ENCODE assay signal across 22 cellular contexts in the genomic region with DNA sequence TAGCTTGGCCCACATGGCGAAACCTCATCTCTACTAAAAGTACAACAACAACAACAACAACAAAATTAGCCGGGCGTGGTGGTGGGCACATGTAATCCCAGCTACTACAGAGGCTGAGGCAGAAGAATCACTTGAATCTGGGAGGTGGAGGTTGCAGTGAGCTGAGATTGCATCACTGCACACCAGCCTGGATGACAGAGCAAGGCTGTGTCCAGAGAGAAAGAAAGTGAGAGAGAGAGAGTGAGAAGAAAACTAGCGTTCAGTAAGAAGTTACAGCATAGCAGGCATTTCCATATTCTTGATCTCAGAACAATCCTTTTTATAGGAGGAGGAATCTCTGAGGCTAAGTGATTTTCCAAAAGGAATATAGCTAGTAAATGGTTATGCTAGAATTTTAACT.
"Had no signal": no experiment of that assay in that cellular context is flagged by ENCODE, and none has a peak within 500 bp of the region (broad histone marks: within the 10 kb centered on the region; RNA-seq: fewer than 3 reads in every experiment).

No MANE protein-coding gene starts in this region.

- ATAC-seq: activated CD4-positive, CD25-positive, alpha-beta regulatory T cell treated with anti-CD3 and anti-CD28 coated beads, Interleukin-2, amount 50 U/mL, for 24 hours; activated CD8-positive, alpha-beta memory T cell treated with anti-CD3 and anti-CD28 coated beads, Interleukin-2, amount 10 ng/mL, durations not matched to agents 7 days and 5 days; activated CD8-positive, alpha-beta T cell treated with anti-CD3 and anti-CD28 coated beads for 36 hours; left lobe of liver; lower lobe of right lung; naive thymus-derived CD4-positive, alpha-beta T cell; stimulated activated naive B cell treated with anti-CD40 and anti-IgM and Interleukin-4, amounts not matched to agents 10 μg/mL and 1 μg/mL and 100 μg/mL, for 72 hours had no signal

- H3K27me3 ChIP-seq: neural progenitor cell, sigmoid colon, transverse colon had no signal

- H3K36me3 ChIP-seq: lower lobe of right lung, neural progenitor cell, sigmoid colon, transverse colon had no signal

- H3K9me3 ChIP-seq: lower lobe of right lung, sigmoid colon, transverse colon had no signal

- DNase-seq: activated CD4-positive, alpha-beta T cell treated with anti-CD3 and anti-CD28 coated beads, Interleukin-2, amount 10 ng/mL, durations not matched to agents 7 days and 5 days; activated CD8-positive, alpha-beta memory T cell treated with anti-CD3 and anti-CD28 coated beads, Interleukin-2, amount 10 ng/mL, durations not matched to agents 7 days and 5 days; activated CD8-positive, alpha-beta T cell treated with anti-CD3 and anti-CD28 coated beads for 36 hours; activated gamma-delta T cell treated with Interleukin-2 at 50 U/mL for 16 hours; activated T-cell treated with anti-CD3 and anti-CD28 coated beads for 4 hours; aorta; cortex of kidney; endodermal cell; foreskin fibroblast; lower lobe of right lung; naive thymus-derived CD4-positive, alpha-beta T cell; retina; sigmoid colon; stimulated activated CD4-positive, alpha-beta T cell treated with anti-CD3 and anti-CD28 coated beads, Interleukin-2, amount 100 ng/mL, for 48 hours; stimulated activated CD8-positive, alpha-beta memory T cell treated with anti-CD3 and anti-CD28 coated beads, Interleukin-4, amount 100 ng/mL, for 48 hours; stimulated activated naive B cell treated with anti-CD40 and anti-IgM and Interleukin-4, amounts not matched to agents 10 μg/mL and 1 μg/mL and 100 μg/mL, for 72 hours; transverse colon had no signal

- H3K4me3 ChIP-seq: lower lobe of right lung, neural progenitor cell, sigmoid colon, transverse colon had no signal

- FAIRE-seq: urothelium cell line had no signal

- H3K27ac ChIP-seq: lower lobe of right lung, neural progenitor cell, sigmoid colon, transverse colon, VCaP had no signal

- H3K4me1 ChIP-seq: lower lobe of right lung, neural progenitor cell, sigmoid colon, transverse colon had no signal
